ENCODE assay signal across 1 cellular context in genomic region chr13:23375007-23375971, GRCh38.
TF ChIP-seq lines count a peak whose summit lies in the region.

No MANE protein-coding gene starts in this region.

TF ChIP-seq in HepG2, 621 proteins besides CTCF, POLR2A, EP300 and RAD21 (continued from another document and continues in another):
- TF ChIP-seq STAT6 (CRISPR knock-in tag; IDR thresholded peaks at IDR 0.05; ENCODE audit: borderline replicate concordance) (no peak), ZC3H13 (CRISPR knock-in tag; IDR thresholded peaks at IDR 0.05) (no peak), JARID2 (CRISPR knock-in tag; IDR thresholded peaks at IDR 0.05; ENCODE audit: insufficient replicate concordance) (no peak), GFI1 (CRISPR knock-in tag; IDR thresholded peaks at IDR 0.05; ENCODE audit: borderline replicate concordance) (no peak), NBN (conservative IDR thresholded peaks at IDR 0.05) (no peak), RXRB (CRISPR knock-in tag; IDR thresholded peaks at IDR 0.05; ENCODE audit: borderline replicate concordance) (no peak), ZFAT (CRISPR knock-in tag; conservative IDR thresholded peaks at IDR 0.05) (no peak), RXRA (CRISPR knock-in tag; IDR thresholded peaks at IDR 0.05) (no peak), NR1H2 (CRISPR knock-in tag; IDR thresholded peaks at IDR 0.05; ENCODE audit: borderline replicate concordance, low read depth) (no peak), PCBP1 (IDR thresholded peaks at IDR 0.05; ENCODE audit: borderline replicate concordance, low read depth, low read length) (no peak), EZH2 (conservative IDR thresholded peaks at IDR 0.05; ENCODE audit: low read depth, low read length) (no peak), ERF (CRISPR knock-in tag; IDR thresholded peaks at IDR 0.05) (no peak), NRL (CRISPR knock-in tag; IDR thresholded peaks at IDR 0.05; ENCODE audit: borderline replicate concordance) (no peak), ZNF780A (CRISPR knock-in tag; IDR thresholded peaks at IDR 0.05) (no peak), ZNF879 (CRISPR knock-in tag; IDR thresholded peaks at IDR 0.05) (no peak), ZNF441 (CRISPR knock-in tag; IDR thresholded peaks at IDR 0.05; ENCODE audit: borderline replicate concordance) (peak; percentile 54; the same call in 1 of the 2 replicates), ZNF670 (CRISPR knock-in tag; IDR thresholded peaks at IDR 0.05; ENCODE audit: borderline replicate concordance) (no peak), MTF1 (CRISPR knock-in tag; IDR thresholded peaks at IDR 0.05) (no peak; the same call in 1 of the 2 replicates), PAWR (CRISPR knock-in tag; IDR thresholded peaks at IDR 0.05; ENCODE audit: borderline replicate concordance) (no peak), REPIN1 (CRISPR knock-in tag; IDR thresholded peaks at IDR 0.05; ENCODE audit: borderline replicate concordance, low read depth) (no peak), PCBP2 (optimal IDR thresholded peaks at IDR 0.05; ENCODE audit: low read depth, low read length, poor library complexity, severe bottlenecking) (no peak), ZNF777 (CRISPR knock-in tag; IDR thresholded peaks at IDR 0.05) (peak; percentile 92), THRA (CRISPR knock-in tag; IDR thresholded peaks at IDR 0.05; ENCODE audit: borderline replicate concordance) (no peak), ZBTB14 (CRISPR knock-in tag; IDR thresholded peaks at IDR 0.05) (peak; percentile 29; the same call in 1 of the 2 replicates), ZNF501 (CRISPR knock-in tag; IDR thresholded peaks at IDR 0.05) (no peak), ZNF3 (CRISPR knock-in tag; IDR thresholded peaks at IDR 0.05) (no peak), ZNF264 (CRISPR knock-in tag; IDR thresholded peaks at IDR 0.05) (no peak), U2AF2 (IDR thresholded peaks at IDR 0.05; ENCODE audit: low read depth, low read length) (no peak), ZNF230 (CRISPR knock-in tag; IDR thresholded peaks at IDR 0.05) (peak; percentile 53; the same call in 1 of the 2 replicates), MXD4 (CRISPR knock-in tag; IDR thresholded peaks at IDR 0.05) (no peak), ZNF790 (CRISPR knock-in tag; IDR thresholded peaks at IDR 0.05; ENCODE audit: borderline replicate concordance) (no peak), ZBTB46 (CRISPR knock-in tag; IDR thresholded peaks at IDR 0.05; ENCODE audit: borderline replicate concordance) (no peak), ZNF749 (CRISPR knock-in tag; IDR thresholded peaks at IDR 0.05; ENCODE audit: borderline replicate concordance) (no peak), NPAS2 (CRISPR knock-in tag; IDR thresholded peaks at IDR 0.05; ENCODE audit: borderline replicate concordance) (no peak), ETV5 (CRISPR knock-in tag; IDR thresholded peaks at IDR 0.05; ENCODE audit: borderline replicate concordance) (no peak), NONO (IDR thresholded peaks at IDR 0.05) (no peak), NONO (CRISPR knock-in tag; conservative IDR thresholded peaks at IDR 0.05) (no peak; the same call in 1 of the 2 replicates)
- TF ChIP-seq, protein P1, sequence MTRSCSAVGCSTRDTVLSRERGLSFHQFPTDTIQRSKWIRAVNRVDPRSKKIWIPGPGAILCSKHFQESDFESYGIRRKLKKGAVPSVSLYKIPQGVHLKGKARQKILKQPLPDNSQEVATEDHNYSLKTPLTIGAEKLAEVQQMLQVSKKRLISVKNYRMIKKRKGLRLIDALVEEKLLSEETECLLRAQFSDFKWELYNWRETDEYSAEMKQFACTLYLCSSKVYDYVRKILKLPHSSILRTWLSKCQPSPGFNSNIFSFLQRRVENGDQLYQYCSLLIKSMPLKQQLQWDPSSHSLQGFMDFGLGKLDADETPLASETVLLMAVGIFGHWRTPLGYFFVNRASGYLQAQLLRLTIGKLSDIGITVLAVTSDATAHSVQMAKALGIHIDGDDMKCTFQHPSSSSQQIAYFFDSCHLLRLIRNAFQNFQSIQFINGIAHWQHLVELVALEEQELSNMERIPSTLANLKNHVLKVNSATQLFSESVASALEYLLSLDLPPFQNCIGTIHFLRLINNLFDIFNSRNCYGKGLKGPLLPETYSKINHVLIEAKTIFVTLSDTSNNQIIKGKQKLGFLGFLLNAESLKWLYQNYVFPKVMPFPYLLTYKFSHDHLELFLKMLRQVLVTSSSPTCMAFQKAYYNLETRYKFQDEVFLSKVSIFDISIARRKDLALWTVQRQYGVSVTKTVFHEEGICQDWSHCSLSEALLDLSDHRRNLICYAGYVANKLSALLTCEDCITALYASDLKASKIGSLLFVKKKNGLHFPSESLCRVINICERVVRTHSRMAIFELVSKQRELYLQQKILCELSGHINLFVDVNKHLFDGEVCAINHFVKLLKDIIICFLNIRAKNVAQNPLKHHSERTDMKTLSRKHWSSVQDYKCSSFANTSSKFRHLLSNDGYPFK (CRISPR knock-in tag; IDR thresholded peaks at IDR 0.05; ENCODE audit: borderline replicate concordance), result no peak
- TF ChIP-seq, protein P2, sequence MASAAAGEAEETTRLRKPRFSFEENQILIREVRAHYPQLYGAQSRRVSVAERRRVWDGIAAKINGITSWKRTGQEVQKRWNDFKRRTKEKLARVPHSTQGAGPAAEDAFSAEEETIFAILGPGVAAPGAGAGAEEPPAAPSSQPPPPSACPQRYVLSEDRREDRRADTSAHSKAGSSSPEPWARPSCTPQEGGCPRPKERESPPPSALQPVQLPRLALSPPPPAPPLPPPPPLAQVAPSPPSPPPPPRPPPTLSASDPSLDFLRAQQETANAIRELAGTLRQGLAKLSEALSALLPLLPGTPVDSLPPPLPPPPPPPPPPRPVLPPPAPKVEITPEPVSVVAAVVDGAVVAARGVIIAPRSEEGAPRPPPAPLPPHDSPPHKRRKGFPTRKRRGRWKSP (CRISPR knock-in tag; IDR thresholded peaks at IDR 0.05), result no peak
- TF ChIP-seq, protein P3, sequence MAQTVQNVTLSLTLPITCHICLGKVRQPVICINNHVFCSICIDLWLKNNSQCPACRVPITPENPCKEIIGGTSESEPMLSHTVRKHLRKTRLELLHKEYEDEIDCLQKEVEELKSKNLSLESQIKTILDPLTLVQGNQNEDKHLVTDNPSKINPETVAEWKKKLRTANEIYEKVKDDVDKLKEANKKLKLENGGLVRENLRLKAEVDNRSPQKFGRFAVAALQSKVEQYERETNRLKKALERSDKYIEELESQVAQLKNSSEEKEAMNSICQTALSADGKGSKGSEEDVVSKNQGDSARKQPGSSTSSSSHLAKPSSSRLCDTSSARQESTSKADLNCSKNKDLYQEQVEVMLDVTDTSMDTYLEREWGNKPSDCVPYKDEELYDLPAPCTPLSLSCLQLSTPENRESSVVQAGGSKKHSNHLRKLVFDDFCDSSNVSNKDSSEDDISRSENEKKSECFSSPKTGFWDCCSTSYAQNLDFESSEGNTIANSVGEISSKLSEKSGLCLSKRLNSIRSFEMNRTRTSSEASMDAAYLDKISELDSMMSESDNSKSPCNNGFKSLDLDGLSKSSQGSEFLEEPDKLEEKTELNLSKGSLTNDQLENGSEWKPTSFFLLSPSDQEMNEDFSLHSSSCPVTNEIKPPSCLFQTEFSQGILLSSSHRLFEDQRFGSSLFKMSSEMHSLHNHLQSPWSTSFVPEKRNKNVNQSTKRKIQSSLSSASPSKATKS (CRISPR knock-in tag; IDR thresholded peaks at IDR 0.05), result no peak
- TF ChIP-seq, protein P4, sequence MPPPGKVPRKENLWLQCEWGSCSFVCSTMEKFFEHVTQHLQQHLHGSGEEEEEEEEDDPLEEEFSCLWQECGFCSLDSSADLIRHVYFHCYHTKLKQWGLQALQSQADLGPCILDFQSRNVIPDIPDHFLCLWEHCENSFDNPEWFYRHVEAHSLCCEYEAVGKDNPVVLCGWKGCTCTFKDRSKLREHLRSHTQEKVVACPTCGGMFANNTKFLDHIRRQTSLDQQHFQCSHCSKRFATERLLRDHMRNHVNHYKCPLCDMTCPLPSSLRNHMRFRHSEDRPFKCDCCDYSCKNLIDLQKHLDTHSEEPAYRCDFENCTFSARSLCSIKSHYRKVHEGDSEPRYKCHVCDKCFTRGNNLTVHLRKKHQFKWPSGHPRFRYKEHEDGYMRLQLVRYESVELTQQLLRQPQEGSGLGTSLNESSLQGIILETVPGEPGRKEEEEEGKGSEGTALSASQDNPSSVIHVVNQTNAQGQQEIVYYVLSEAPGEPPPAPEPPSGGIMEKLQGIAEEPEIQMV (CRISPR knock-in tag; IDR thresholded peaks at IDR 0.05; ENCODE audit: low read depth), result no peak; the same call in 1 of the 2 replicates
- TF ChIP-seq, protein P5, sequence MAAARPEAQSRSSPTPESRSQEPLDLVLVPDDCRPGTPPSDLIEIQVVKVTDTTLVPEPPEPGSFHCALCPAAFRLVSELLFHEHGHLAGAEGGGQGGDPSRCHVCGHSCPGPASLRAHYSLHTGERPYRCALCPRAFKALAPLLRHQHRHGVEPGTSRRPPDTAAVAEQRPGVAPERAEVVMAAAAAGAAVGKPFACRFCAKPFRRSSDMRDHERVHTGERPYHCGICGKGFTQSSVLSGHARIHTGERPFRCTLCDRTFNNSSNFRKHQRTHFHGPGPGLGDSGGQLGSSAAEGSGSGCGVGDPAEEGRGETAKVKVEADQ (CRISPR knock-in tag; IDR thresholded peaks at IDR 0.05; ENCODE audit: borderline replicate concordance), result peak; percentile 81; the same call in 1 of the 2 replicates
- TF ChIP-seq, protein P6, sequence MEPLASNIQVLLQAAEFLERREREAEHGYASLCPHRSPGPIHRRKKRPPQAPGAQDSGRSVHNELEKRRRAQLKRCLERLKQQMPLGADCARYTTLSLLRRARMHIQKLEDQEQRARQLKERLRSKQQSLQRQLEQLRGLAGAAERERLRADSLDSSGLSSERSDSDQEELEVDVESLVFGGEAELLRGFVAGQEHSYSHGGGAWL (CRISPR knock-in tag; IDR thresholded peaks at IDR 0.05), result peak; percentile 58; the same call in 1 of the 2 replicates
- TF ChIP-seq, protein P7, sequence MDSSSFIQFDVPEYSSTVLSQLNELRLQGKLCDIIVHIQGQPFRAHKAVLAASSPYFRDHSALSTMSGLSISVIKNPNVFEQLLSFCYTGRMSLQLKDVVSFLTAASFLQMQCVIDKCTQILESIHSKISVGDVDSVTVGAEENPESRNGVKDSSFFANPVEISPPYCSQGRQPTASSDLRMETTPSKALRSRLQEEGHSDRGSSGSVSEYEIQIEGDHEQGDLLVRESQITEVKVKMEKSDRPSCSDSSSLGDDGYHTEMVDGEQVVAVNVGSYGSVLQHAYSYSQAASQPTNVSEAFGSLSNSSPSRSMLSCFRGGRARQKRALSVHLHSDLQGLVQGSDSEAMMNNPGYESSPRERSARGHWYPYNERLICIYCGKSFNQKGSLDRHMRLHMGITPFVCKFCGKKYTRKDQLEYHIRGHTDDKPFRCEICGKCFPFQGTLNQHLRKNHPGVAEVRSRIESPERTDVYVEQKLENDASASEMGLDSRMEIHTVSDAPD (CRISPR knock-in tag; IDR thresholded peaks at IDR 0.05), result no peak
